10 cellular contexts compared by ENCODE assay signal in the genomic region with DNA sequence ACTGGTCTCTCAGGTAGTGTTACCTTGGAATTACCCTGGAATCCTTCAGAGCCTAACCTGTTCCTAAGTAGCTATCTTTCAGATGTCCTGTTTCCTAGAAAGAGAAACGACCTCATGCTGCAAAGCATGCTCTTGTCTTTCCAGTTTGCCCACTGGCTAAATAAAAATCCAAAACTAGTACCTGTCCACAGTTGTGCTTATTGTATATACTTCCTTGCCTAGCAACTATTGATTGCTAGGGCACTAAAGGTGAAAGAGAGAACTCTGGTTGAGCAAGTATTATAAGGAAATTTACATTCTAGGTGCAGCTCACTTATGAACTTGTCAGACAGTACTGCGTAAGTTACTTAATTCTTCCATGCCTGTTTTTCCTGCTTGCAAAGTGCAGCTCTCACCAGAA.
"Had no signal": no experiment of that assay in that cellular context is flagged by ENCODE, and none has a peak within 500 bp of the region (broad histone marks: within the 10 kb centered on the region; RNA-seq: fewer than 3 reads in every experiment).

No MANE protein-coding gene starts in this region.

- H3K4me3 ChIP-seq: heart left ventricle, ovary, tibial nerve had no signal

- ATAC-seq: heart left ventricle had no signal

- H3K27me3 ChIP-seq: heart left ventricle, ovary, tibial nerve had no signal

- H3K9me3 ChIP-seq: heart left ventricle, ovary, tibial nerve had no signal

- DNase-seq: activated CD4-positive, alpha-beta T cell treated with anti-CD3 and anti-CD28 coated beads, Interleukin-2, amount 10 ng/mL, durations not matched to agents 7 days and 5 days; activated naive CD4-positive, alpha-beta T cell treated with anti-CD3 and anti-CD28 coated beads for 36 hours; central memory CD4-positive, alpha-beta T cell; effector memory CD4-positive, alpha-beta T cell; heart left ventricle; midbrain; ovary; stimulated activated CD4-positive, alpha-beta T cell treated with anti-CD3 and anti-CD28 coated beads, Interleukin-1b, Interleukin-23, amount 100 ng/mL, for 48 hours had no signal

- H3K27ac ChIP-seq: ovary, tibial nerve had no signal

- H3K36me3 ChIP-seq: ovary had no signal

- H3K4me3 Mint-ChIP-seq: activated CD4-positive, alpha-beta T cell treated with anti-CD3 and anti-CD28 coated beads, Interleukin-2, amount 10 ng/mL, durations not matched to agents 7 days and 5 days; activated naive CD4-positive, alpha-beta T cell treated with anti-CD3 and anti-CD28 coated beads for 36 hours; T-helper 2 cell treated with Interferon-gamma antibody and Interleukin-4, amounts not matched to agents 5 μg/mL and 100 μg/mL, for 36 hours had no signal

- H3K9me3 Mint-ChIP-seq: activated CD4-positive, alpha-beta T cell treated with anti-CD3 and anti-CD28 coated beads, Interleukin-2, amount 10 ng/mL, durations not matched to agents 7 days and 5 days; activated naive CD4-positive, alpha-beta T cell treated with anti-CD3 and anti-CD28 coated beads for 36 hours; T-helper 2 cell treated with Interferon-gamma antibody and Interleukin-4, amounts not matched to agents 5 μg/mL and 100 μg/mL, for 36 hours had no signal

- H3K27me3 Mint-ChIP-seq: activated CD4-positive, alpha-beta T cell treated with anti-CD3 and anti-CD28 coated beads, Interleukin-2, amount 10 ng/mL, durations not matched to agents 7 days and 5 days had no signal

- H3K27ac Mint-ChIP-seq: activated naive CD4-positive, alpha-beta T cell treated with anti-CD3 and anti-CD28 coated beads for 36 hours had no signal
